In the genomic region with DNA sequence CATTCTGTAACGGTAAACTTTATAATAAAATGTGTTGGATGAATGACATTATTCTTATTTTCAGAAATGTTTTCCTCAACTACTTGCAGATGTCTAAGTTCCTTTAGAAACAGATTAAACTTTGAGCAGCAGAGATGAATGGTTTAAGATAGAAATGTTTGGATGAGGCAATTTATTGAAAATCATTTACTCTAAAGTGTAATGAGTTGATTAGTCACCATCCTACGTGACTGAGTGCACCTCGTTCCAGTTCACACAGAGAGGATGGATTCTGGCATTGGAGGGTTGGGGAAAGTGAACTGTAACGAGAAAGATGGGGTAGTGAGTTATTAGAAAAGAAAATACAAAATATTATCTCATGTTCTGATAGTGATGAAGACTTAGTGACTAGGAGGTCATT, we compare ENCODE assay signal across 1 cellular context.
TF ChIP-seq lines count a peak whose summit lies in the region.

No MANE protein-coding gene starts in this region.

TF ChIP-seq in K562, 482 proteins besides CTCF, POLR2A, EP300 and RAD21:
- TF ChIP-seq, protein P1, sequence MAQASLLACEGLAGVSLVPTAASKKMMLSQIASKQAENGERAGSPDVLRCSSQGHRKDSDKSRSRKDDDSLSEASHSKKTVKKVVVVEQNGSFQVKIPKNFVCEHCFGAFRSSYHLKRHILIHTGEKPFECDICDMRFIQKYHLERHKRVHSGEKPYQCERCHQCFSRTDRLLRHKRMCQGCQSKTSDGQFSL (CRISPR knock-in tag; IDR thresholded peaks at IDR 0.05) = no peak
- TF ChIP-seq, protein P1 (tag; IDR thresholded peaks at IDR 0.05) = no peak
- TF ChIP-seq, protein P2, sequence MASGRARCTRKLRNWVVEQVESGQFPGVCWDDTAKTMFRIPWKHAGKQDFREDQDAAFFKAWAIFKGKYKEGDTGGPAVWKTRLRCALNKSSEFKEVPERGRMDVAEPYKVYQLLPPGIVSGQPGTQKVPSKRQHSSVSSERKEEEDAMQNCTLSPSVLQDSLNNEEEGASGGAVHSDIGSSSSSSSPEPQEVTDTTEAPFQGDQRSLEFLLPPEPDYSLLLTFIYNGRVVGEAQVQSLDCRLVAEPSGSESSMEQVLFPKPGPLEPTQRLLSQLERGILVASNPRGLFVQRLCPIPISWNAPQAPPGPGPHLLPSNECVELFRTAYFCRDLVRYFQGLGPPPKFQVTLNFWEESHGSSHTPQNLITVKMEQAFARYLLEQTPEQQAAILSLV (tag; IDR thresholded peaks at IDR 0.05) = no peak
- TF ChIP-seq, protein P3, sequence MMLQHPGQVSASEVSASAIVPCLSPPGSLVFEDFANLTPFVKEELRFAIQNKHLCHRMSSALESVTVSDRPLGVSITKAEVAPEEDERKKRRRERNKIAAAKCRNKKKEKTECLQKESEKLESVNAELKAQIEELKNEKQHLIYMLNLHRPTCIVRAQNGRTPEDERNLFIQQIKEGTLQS (IDR thresholded peaks at IDR 0.05) = peak; percentile 19; the same call in 1 of the 2 replicates
- TF ChIP-seq, protein P3 (CRISPR knock-in tag; conservative IDR thresholded peaks at IDR 0.05) = no peak
TF ChIP-seq in K562: peak in this region for 1.
